ENCODE assay signal across 8 cellular contexts in genomic region chr3:153284282-153284938, GRCh38.
DNase-seq lines count a peak whose midpoint lies in the region; ATAC-seq, FAIRE-seq and TF ChIP-seq lines count a peak whose summit lies in the region.

No MANE protein-coding gene starts in this region.

- peak overlapping the region; percentile 67 for H3K27ac Mint-ChIP-seq in activated CD4-positive, alpha-beta memory T cell treated with anti-CD3 and anti-CD28 coated beads, Interleukin-2, amount 10 ng/mL, durations not matched to agents 7 days and 5 days

- no peak overlapping the region for H3K4me3 ChIP-seq in MM.1S (ENCODE audit: low read length)
- no peak overlapping the region for H3K4me3 ChIP-seq in gastroesophageal sphincter
- no peak overlapping the region for H3K4me3 ChIP-seq in gastrocnemius medialis
- no peak overlapping the region for H3K4me3 ChIP-seq in HAP-1

- no peak overlapping the region for H3K4me2 ChIP-seq in MM.1S (ENCODE audit: low read depth, low read length)

- no peaks in the 10 kb centered on the region for H3K36me3 ChIP-seq in MM.1S (replicated peaks; ENCODE audit: insufficient read depth, low read length)
- H3K36me3 ChIP-seq in gastroesophageal sphincter = no peaks in the 10 kb centered on the region
- H3K36me3 ChIP-seq in gastrocnemius medialis = no peaks in the 10 kb centered on the region
- H3K36me3 ChIP-seq in HAP-1 (replicated peaks) = no peaks in the 10 kb centered on the region

- H3K9me3 Mint-ChIP-seq in activated CD4-positive, alpha-beta memory T cell treated with anti-CD3 and anti-CD28 coated beads, Interleukin-2, amount 10 ng/mL, durations not matched to agents 7 days and 5 days = no peaks in the 10 kb centered on the region

- no peak overlapping the region for H3K4me3 Mint-ChIP-seq in activated CD4-positive, alpha-beta memory T cell treated with anti-CD3 and anti-CD28 coated beads, Interleukin-2, amount 10 ng/mL, durations not matched to agents 7 days and 5 days

- peaks cover 40% of the 10 kb centered on the region for H3K4me1 Mint-ChIP-seq in activated CD4-positive, alpha-beta memory T cell treated with anti-CD3 and anti-CD28 coated beads, Interleukin-2, amount 10 ng/mL, durations not matched to agents 7 days and 5 days

- H3K27ac ChIP-seq in MM.1S (ENCODE audit: low read length) = no peak overlapping the region
- peak overlapping the region in 3 of 4 donors; percentile 47 to 57 (median 51) for H3K27ac ChIP-seq in gastroesophageal sphincter
- H3K27ac ChIP-seq in gastrocnemius medialis = peak overlapping the region; percentile 21 to 55 (median 39)

- POLR2A ChIA-PET in activated CD4-positive, alpha-beta memory T cell treated with anti-CD3 and anti-CD28 coated beads, Interleukin-2, amount 10 ng/mL, durations not matched to agents 7 days and 5 days (lab: Charles Lee) = interaction anchor here (0.7 to 4.7 kb wide), 4 partner anchors 62 to 121 kb away, joined by 3 to 65 read pairs (median 4); partner anchors contain the start of gene RAP2B

- H3K4me1 ChIP-seq in MM.1S (ENCODE audit: low read length) (peaks cover 7% of the 10 kb centered on the region; the same call in 1 of the 2 replicates), gastroesophageal sphincter (peaks cover 0 to 20% (median 10%) of the 10 kb centered on the region in 3 donors), gastrocnemius medialis (peaks cover 0 to 3% of the 10 kb centered on the region in 2 donors), HAP-1 (no peaks in the 10 kb centered on the region)

- H2AFZ ChIP-seq in MM.1S (ENCODE audit: low read length) = 0 out of 2 replicates have a peak overlapping the region, but pooled peaks have one; percentile 6

- H3K9me3 ChIP-seq in MM.1S (replicated peaks; ENCODE audit: insufficient read depth, low read length) (no peaks in the 10 kb centered on the region), gastroesophageal sphincter (no peaks in the 10 kb centered on the region), gastrocnemius medialis (no peaks in the 10 kb centered on the region), HAP-1 (no peaks in the 10 kb centered on the region)

- no peaks in the 10 kb centered on the region for H3F3A ChIP-seq in MM.1S (ENCODE audit: insufficient read depth, low read length)

- no peak for TF ChIP-seq POLR2A in gastroesophageal sphincter (IDR thresholded peaks at IDR 0.05)
- TF ChIP-seq POLR2A in gastrocnemius medialis (IDR thresholded peaks at IDR 0.05) = peak in 1 of 2 donors; percentile 20

- no peaks in the 10 kb centered on the region for H3K27me3 Mint-ChIP-seq in activated CD4-positive, alpha-beta memory T cell treated with anti-CD3 and anti-CD28 coated beads, Interleukin-2, amount 10 ng/mL, durations not matched to agents 7 days and 5 days

- CTCF ChIA-PET in activated CD4-positive, alpha-beta memory T cell treated with anti-CD3 and anti-CD28 coated beads, Interleukin-2, amount 10 ng/mL, durations not matched to agents 7 days and 5 days (lab: Charles Lee) = interaction anchor here (0.7 to 1.2 kb wide), 3 partner anchors 10 to 80 kb away, joined by 3 read pairs; no protein-coding TSS in a partner anchor

- H3K9ac ChIP-seq in MM.1S (ENCODE audit: low read length) = no peak overlapping the region

- no peaks in the 10 kb centered on the region for H3K27me3 ChIP-seq in MM.1S (replicated peaks; ENCODE audit: insufficient read depth, low read length)
- H3K27me3 ChIP-seq in gastroesophageal sphincter = no peaks in the 10 kb centered on the region
- no peaks in the 10 kb centered on the region for H3K27me3 ChIP-seq in gastrocnemius medialis
- H3K27me3 ChIP-seq in HAP-1 (ENCODE audit: low read depth) = no peaks in the 10 kb centered on the region

- ATAC-seq in GM18868 (IDR thresholded peaks at IDR 0.05; ENCODE audit: unreplicated experiment) = peak; percentile 87
- peak; percentile 91 for ATAC-seq in gastroesophageal sphincter
- ATAC-seq in gastrocnemius medialis = peak; percentile 81 to 90

- 2 to 11% methylated on average over 4 of the region's 4 CpGs for WGBS in gastroesophageal sphincter (ENCODE audit: low coverage in 1 of 2), 2 donors

- H3K36me3 Mint-ChIP-seq in activated CD4-positive, alpha-beta memory T cell treated with anti-CD3 and anti-CD28 coated beads, Interleukin-2, amount 10 ng/mL, durations not matched to agents 7 days and 5 days (ENCODE audit: low read depth) = peaks cover 3% of the 10 kb centered on the region

- TF ChIP-seq CTCF in MM.1S (IDR thresholded peaks at IDR 0.05; ENCODE audit: low read length) = no peak
- no peak for TF ChIP-seq CTCF in gastroesophageal sphincter (IDR thresholded peaks at IDR 0.05)
- TF ChIP-seq CTCF in gastrocnemius medialis (IDR thresholded peaks at IDR 0.05 in 4 of 5, conservative IDR thresholded peaks at IDR 0.05 in 1 of 5) = no peak

- H3K79me2 ChIP-seq in MM.1S (ENCODE audit: low read length) = no peaks in the 10 kb centered on the region

- H4K20me1 ChIP-seq in MM.1S (ENCODE audit: insufficient read depth, low read length) = no peaks in the 10 kb centered on the region

- H3K9me2 ChIP-seq in MM.1S (replicated peaks; ENCODE audit: insufficient read depth, low read length) = no peaks in the 10 kb centered on the region

- in situ Hi-C loops in gastrocnemius medialis (cut with MboI; ENCODE audit: low sequenced_read_pairs in 4 of 4) (no loop called here), HAP-1 (cut with MboI; ENCODE audit: low sequenced_read_pairs) (loop anchor here (25.0 kb wide), 1 partner anchor 247 kb away; no protein-coding TSS in a partner anchor)

- intact Hi-C loops in gastrocnemius medialis (cut with DNase I; ENCODE audit: low total_unique reads) = no loop called here

- no peak for TF ChIP-seq EP300 in gastroesophageal sphincter (IDR thresholded peaks at IDR 0.05)

- DNase-seq in A172 (ENCODE audit: low spot score) (peak; percentile 67), MM.1S (no peak), gastrocnemius medialis (peak; percentile 45 to 46), HAP-1 (ENCODE audit: low spot score in 2 of 2) (no peak), GM19239 (ENCODE audit: insufficient read length, low spot score) (no peak)
- peak; percentile 45 for DNase-seq in activated CD4-positive, alpha-beta memory T cell treated with anti-CD3 and anti-CD28 coated beads, Interleukin-2, amount 10 ng/mL, durations not matched to agents 7 days and 5 days

- no peak for FAIRE-seq in GM19239 (lab: Jason Lieb, UNC)

Comparison
In these comparisons a context has a peak if more than half of its experiments do, and no peak if none do; other contexts are left out.
1. DNase-seq: peak in A172 (single experiment), activated CD4-positive, alpha-beta memory T cell treated with anti-CD3 and anti-CD28 coated beads, Interleukin-2, amount 10 ng/mL, durations not matched to agents 7 days and 5 days (single experiment) and gastrocnemius medialis (2 of 2); none in MM.1S (single experiment), HAP-1 (0 of 2) and GM19239 (single experiment).
2. Peak in every context shown above with its lines, with median percentiles within 50 percentile points of each other: ATAC-seq.